In the genomic region with DNA sequence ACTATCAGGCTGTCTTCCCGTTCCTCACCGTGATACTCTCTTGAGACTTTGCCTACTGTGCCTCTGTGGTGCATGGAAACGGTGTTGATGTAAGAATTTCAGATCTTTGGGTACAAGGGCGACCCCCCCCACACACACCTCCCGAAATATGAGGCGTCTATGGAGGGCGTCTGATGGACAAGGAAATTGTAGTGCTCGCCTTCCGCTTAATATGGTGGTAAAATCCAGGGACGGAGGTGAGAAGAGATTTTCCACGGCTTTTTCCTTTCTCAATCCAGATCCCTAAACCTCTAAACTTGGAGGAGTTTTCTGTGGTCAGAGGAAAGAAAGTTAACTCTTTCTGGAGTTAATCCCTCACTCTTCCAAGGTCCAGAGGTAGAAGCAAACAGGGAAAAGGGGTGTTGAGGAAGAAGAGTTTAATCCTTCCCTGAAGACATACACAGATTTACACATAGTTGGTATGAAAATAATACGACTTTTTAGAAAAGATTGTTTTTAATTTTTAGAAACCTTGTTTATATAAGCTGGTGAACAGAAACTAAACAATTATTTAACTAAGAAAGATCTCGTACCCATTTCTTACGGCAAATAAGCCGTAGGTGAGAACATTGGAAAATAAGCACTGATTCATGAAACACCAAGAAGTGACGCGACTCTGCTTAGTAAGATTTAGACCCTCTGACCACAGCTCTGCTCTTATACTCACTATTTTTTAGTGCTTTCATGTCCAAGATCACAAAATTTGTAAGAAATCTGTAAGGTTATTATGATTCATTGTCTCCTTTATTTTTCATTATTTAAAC, we compare ENCODE assay signal across 8 cellular contexts. TPM values are rescaled to one million over a fixed set of nuclear protein-coding genes. Genes with fewer than 3 reads are reported as not detected.
A peak's percentile ranks its signal among the peaks of the same experiment; 100 is the strongest.
DNase-seq lines count a peak whose midpoint lies in the region; ATAC-seq, FAIRE-seq and TF ChIP-seq lines count a peak whose summit lies in the region.

No MANE protein-coding gene starts in this region.

- TF ChIP-seq CTCF in Calu3 (IDR thresholded peaks at IDR 0.05; ENCODE audit: unreplicated experiment) (no peak), SU-DHL-6 (IDR thresholded peaks at IDR 0.05; ENCODE audit: insufficient read depth, low read length, poor library complexity, severe bottlenecking) (no peak), gastroesophageal sphincter (IDR thresholded peaks at IDR 0.05) (no peak)

- no peak for TF ChIP-seq EP300 in gastroesophageal sphincter (IDR thresholded peaks at IDR 0.05)

- WGBS in gastroesophageal sphincter (ENCODE audit: low coverage in 1 of 2), 2 donors = 6 to 12% methylated on average over 8 to 15 of the region's 17 CpGs

- H3K27me3 ChIP-seq in H7 (ENCODE audit: control insufficient read depth, insufficient read depth, low read length) (no peaks in the 10 kb centered on the region), SU-DHL-6 (ENCODE audit: low read length) (no peaks in the 10 kb centered on the region), gastroesophageal sphincter (no peaks in the 10 kb centered on the region), skeletal muscle tissue (ENCODE audit: control insufficient read depth in 3 of 3, insufficient read depth in 3 of 3, low read length in 3 of 3) (peaks cover 0 to 15% (median 2%) of the 10 kb centered on the region in 3 donors)

- no peak overlapping the region for H3K27ac Mint-ChIP-seq in Calu3 (ENCODE audit: unreplicated experiment)
- H3K27ac Mint-ChIP-seq in stimulated activated memory B cell treated with anti-CD40 and anti-IgM and Interleukin-4, amounts not matched to agents 10 μg/mL and 1 μg/mL and 100 μg/mL, for 72 hours = no peak overlapping the region

- DNase-seq in Calu3 = peak; percentile 15
- DNase-seq in H7 = peak; percentile 36
- DNase-seq in GM12892 (ENCODE audit: insufficient read length) = no peak
- DNase-seq in ureter (ENCODE audit: low spot score) = no peak

- H3K9me2 ChIP-seq in SU-DHL-6 (replicated peaks; ENCODE audit: insufficient read depth, low read length) = no peaks in the 10 kb centered on the region

- H3K9me3 ChIP-seq in SU-DHL-6 (ENCODE audit: insufficient read depth, low read length) = no peaks in the 10 kb centered on the region
- H3K9me3 ChIP-seq in gastroesophageal sphincter = no peaks in the 10 kb centered on the region
- no peaks in the 10 kb centered on the region for H3K9me3 ChIP-seq in skeletal muscle tissue (ENCODE audit: control insufficient read depth in 3 of 3, low read length in 3 of 3)

- ATAC-seq in gastroesophageal sphincter = no peak
- no peak for ATAC-seq in stimulated activated memory B cell treated with anti-CD40 and anti-IgM and Interleukin-4, amounts not matched to agents 10 μg/mL and 1 μg/mL and 100 μg/mL, for 72 hours

- H2AFZ ChIP-seq in SU-DHL-6 (ENCODE audit: low read depth, low read length, severe bottlenecking) = no peak overlapping the region

- H3K9me3 Mint-ChIP-seq in Calu3 (ENCODE audit: low read depth, unreplicated experiment) = no peaks in the 10 kb centered on the region
- no peaks in the 10 kb centered on the region for H3K9me3 Mint-ChIP-seq in stimulated activated memory B cell treated with anti-CD40 and anti-IgM and Interleukin-4, amounts not matched to agents 10 μg/mL and 1 μg/mL and 100 μg/mL, for 72 hours

- no peaks in the 10 kb centered on the region for H3K79me2 ChIP-seq in SU-DHL-6 (ENCODE audit: insufficient read depth, low read length)

- FAIRE-seq in GM12892 (lab: Jason Lieb, UNC) = no peak

- BruUV-seq in Calu3 (replicated peaks; lab: Mats Ljungman, UMichigan) = no TSS peak

- H3F3A ChIP-seq in SU-DHL-6 (ENCODE audit: insufficient read depth) = peaks cover 25% of the 10 kb centered on the region; the same call in 1 of the 2 replicates

- H3K4me3 Mint-ChIP-seq in Calu3 (ENCODE audit: low read depth, unreplicated experiment) = no peak overlapping the region
- H3K4me3 Mint-ChIP-seq in stimulated activated memory B cell treated with anti-CD40 and anti-IgM and Interleukin-4, amounts not matched to agents 10 μg/mL and 1 μg/mL and 100 μg/mL, for 72 hours = no peak overlapping the region

- H3K4me1 Mint-ChIP-seq in Calu3 (ENCODE audit: low read depth, unreplicated experiment) = peaks cover 8% of the 10 kb centered on the region
- peaks cover 20% of the 10 kb centered on the region for H3K4me1 Mint-ChIP-seq in stimulated activated memory B cell treated with anti-CD40 and anti-IgM and Interleukin-4, amounts not matched to agents 10 μg/mL and 1 μg/mL and 100 μg/mL, for 72 hours

- H3K27ac ChIP-seq in SU-DHL-6 (ENCODE audit: low read depth, low read length) = no peak overlapping the region
- H3K27ac ChIP-seq in gastroesophageal sphincter = peak overlapping the region; percentile 72 to 81 (median 78)
- H3K27ac ChIP-seq in skeletal muscle tissue (ENCODE audit: low read depth, low read length) = peak overlapping the region; percentile 52

- H3K36me3 ChIP-seq in H7 (replicated peaks; ENCODE audit: control insufficient read depth, insufficient read depth, low read length) (no peaks in the 10 kb centered on the region), SU-DHL-6 (ENCODE audit: low read length) (no peaks in the 10 kb centered on the region), gastroesophageal sphincter (no peaks in the 10 kb centered on the region), skeletal muscle tissue (ENCODE audit: control insufficient read depth in 3 of 3, insufficient read depth in 3 of 3, low read length in 3 of 3) (no peaks in the 10 kb centered on the region)

- CTCF ChIA-PET in Calu3 (lab: Charles Lee) = interaction anchor here (0.6 to 1.7 kb wide), 5 partner anchors 16 to 281 kb away, joined by 3 to 12 read pairs (median 3); no protein-coding TSS in a partner anchor

- H3K4me2 ChIP-seq in SU-DHL-6 (ENCODE audit: low read depth, low read length, poor library complexity, severe bottlenecking) = peak overlapping the region; percentile 53

- no peaks in the 10 kb centered on the region for H4K20me1 ChIP-seq in SU-DHL-6 (ENCODE audit: low read depth, low read length)

- peaks cover 0 to 44% (median 7%) of the 10 kb centered on the region in 3 donors for H3K4me1 ChIP-seq in gastroesophageal sphincter
- H3K4me1 ChIP-seq in skeletal muscle tissue (ENCODE audit: control insufficient read depth in 3 of 3, insufficient read depth in 3 of 3, low read length in 3 of 3) = peaks cover 9 to 34% (median 21%) of the 10 kb centered on the region in 3 donors

- no peaks in the 10 kb centered on the region for H3K36me3 Mint-ChIP-seq in Calu3 (ENCODE audit: insufficient read depth, unreplicated experiment)
- H3K36me3 Mint-ChIP-seq in stimulated activated memory B cell treated with anti-CD40 and anti-IgM and Interleukin-4, amounts not matched to agents 10 μg/mL and 1 μg/mL and 100 μg/mL, for 72 hours = no peaks in the 10 kb centered on the region

- H3K4me3 ChIP-seq in H7 (ENCODE audit: insufficient read depth, low read depth, low read length) = peak overlapping the region; percentile 58
- H3K4me3 ChIP-seq in SU-DHL-6 (ENCODE audit: insufficient read depth, low read length, poor library complexity, severe bottlenecking) = no peak overlapping the region
- peak overlapping the region; percentile 56 to 73 for H3K4me3 ChIP-seq in gastroesophageal sphincter
- H3K4me3 ChIP-seq in skeletal muscle tissue (ENCODE audit: low read length in 3 of 3) = peak overlapping the region; percentile 76 to 88 (median 81)

- H3K9ac ChIP-seq in SU-DHL-6 (ENCODE audit: low read length) (no peak overlapping the region), skeletal muscle tissue (ENCODE audit: low read depth in 1 of 3, low read length in 3 of 3) (peak overlapping the region; percentile 57 to 71 (median 69))

- no peaks in the 10 kb centered on the region for H3K27me3 Mint-ChIP-seq in Calu3 (ENCODE audit: unreplicated experiment)
- H3K27me3 Mint-ChIP-seq in stimulated activated memory B cell treated with anti-CD40 and anti-IgM and Interleukin-4, amounts not matched to agents 10 μg/mL and 1 μg/mL and 100 μg/mL, for 72 hours = no peaks in the 10 kb centered on the region

- no peak for TF ChIP-seq POLR2A in gastroesophageal sphincter (IDR thresholded peaks at IDR 0.05)
- TF ChIP-seq POLR2A in GM12892 (IDR thresholded peaks at IDR 0.05; ENCODE audit: low read depth, low read length) = no peak

- intact Hi-C loops in Calu3 (cut with micrococcal nuclease; ENCODE audit: unreplicated experiment) = loop anchor here (5.0 kb wide), 1 partner anchor 68 kb away; a partner anchor contains a TSS

RNA-seq across cellular contexts. Expression of a gene that starts 23.1 kb away (rescaled TPM):
- total RNA-seq in Calu3 (2022) = not detected in 2 replicates
- not detected in 2 replicates for total RNA-seq in H7 (2014; rRNA removed; shearing (Covaris generic))
- not detected for total RNA-seq in gastroesophageal sphincter
- not detected for total RNA-seq in skeletal muscle tissue
- not detected for polyA plus RNA-seq in GM12892 (2012; ENCODE audit: missing spikeins)
- total RNA-seq in ureter = not detected

RNA-seq across cellular contexts. Expression of a gene that starts 26.4 kb away (rescaled TPM):
- total RNA-seq in Calu3 (2022) = not detected in 2 replicates
- not detected in 2 replicates for total RNA-seq in H7 (2014; rRNA removed; shearing (Covaris generic))
- not detected for total RNA-seq in gastroesophageal sphincter
- total RNA-seq in skeletal muscle tissue = not detected
- polyA plus RNA-seq in GM12892 (2012; ENCODE audit: missing spikeins) = not detected
- total RNA-seq in ureter = not detected

RNA-seq across cellular contexts. Expression of a gene that starts 27.3 kb away (rescaled TPM):
- not detected in 2 replicates for total RNA-seq in Calu3 (2022)
- total RNA-seq in H7 (2014; rRNA removed; shearing (Covaris generic)) = not detected in 2 replicates
- not detected for total RNA-seq in gastroesophageal sphincter
- not detected for total RNA-seq in skeletal muscle tissue
- polyA plus RNA-seq in GM12892 (2012; ENCODE audit: missing spikeins) = not detected
- not detected for total RNA-seq in ureter

RNA-seq across cellular contexts. Expression of a gene that starts 53.4 kb away (rescaled TPM):
- not detected in 2 replicates for total RNA-seq in Calu3 (2022)
- not detected in 2 replicates for total RNA-seq in H7 (2014; rRNA removed; shearing (Covaris generic))
- under 1 TPM in 1 of 4 donors, not detected in 3; 0.15 TPM for total RNA-seq in gastroesophageal sphincter
- not detected for total RNA-seq in skeletal muscle tissue
- not detected for polyA plus RNA-seq in GM12892 (2012; ENCODE audit: missing spikeins)
- not detected for total RNA-seq in ureter

Comparison
In these comparisons a context has a peak if more than half of its experiments do, and no peak if none do; other contexts are left out.
1. DNase-seq: peak in Calu3 (single experiment) and H7 (single experiment); none in GM12892 (single experiment) and ureter (single experiment).